ENCODE assay signal across 1 cellular context in the genomic region with DNA sequence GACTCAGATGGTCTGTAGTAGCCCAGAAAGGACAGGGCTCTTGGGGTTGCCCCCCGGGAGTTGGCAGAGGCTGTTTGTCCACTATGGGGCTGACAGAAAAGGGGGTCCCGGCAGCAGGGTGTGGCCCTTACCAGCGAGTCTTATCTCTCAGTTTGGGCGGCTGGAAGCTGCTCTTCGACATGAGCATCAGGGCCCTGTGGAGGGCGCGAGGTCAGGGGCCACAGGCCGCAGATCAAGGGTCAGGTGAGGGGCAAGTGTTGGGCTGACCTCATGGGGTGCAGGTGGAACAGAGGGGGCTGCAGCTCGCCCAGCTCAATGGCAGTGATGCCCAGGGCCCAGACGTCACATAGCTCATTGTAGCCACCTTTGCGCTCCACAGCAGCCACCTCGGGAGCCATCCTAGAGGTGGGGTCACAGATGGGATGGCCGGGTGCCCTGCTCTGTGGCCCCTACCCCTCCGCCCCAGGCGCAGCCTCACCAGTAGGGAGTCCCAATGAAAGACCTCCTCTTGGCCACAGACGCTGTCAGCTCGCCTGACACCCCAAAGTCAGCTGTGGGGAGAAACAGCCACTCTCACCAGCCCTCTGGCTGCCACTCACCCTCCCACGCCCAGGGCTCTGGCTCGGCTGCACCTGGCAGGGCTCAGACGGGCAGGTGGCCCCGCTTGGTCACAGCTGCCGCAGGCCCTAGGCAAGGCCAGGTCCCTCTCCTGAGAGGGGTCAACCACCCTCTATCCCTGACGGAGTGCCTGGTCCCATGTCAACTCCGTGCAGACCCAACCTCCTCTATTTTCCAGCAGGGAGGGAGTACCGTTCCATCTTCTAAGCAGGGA.
A peak's percentile ranks its signal among the peaks of the same experiment; 100 is the strongest.
TF ChIP-seq lines count a peak whose summit lies in the region.

No MANE protein-coding gene starts in this region.

TF ChIP-seq in GM12878, 131 proteins besides CTCF, POLR2A, EP300 and RAD21:
- TF ChIP-seq POLR2AphosphoS5 (IDR thresholded peaks at IDR 0.05; ENCODE audit: low read length) (0 out of 2 replicates have a peak, but pooled peaks have one; percentile 22), NRF1 (conservative IDR thresholded peaks at IDR 0.05; ENCODE audit: low read depth, low read length) (no peak), PML (IDR thresholded peaks at IDR 0.05; ENCODE audit: low read length) (no peak), TCF3 (IDR thresholded peaks at IDR 0.05; ENCODE audit: borderline replicate concordance, insufficient read depth, low read depth, low read length) (peak; percentile 79; the same call in 1 of the 2 replicates), TCF12 (IDR thresholded peaks at IDR 0.05; ENCODE audit: low read depth, low read length) (peak; percentile 90; the same call in 1 of the 2 replicates), NR2F1 (conservative IDR thresholded peaks at IDR 0.05) (0 out of 2 replicates have a peak, but pooled peaks have one; percentile 35), EGR1 (IDR thresholded peaks at IDR 0.05; ENCODE audit: borderline replicate concordance in 1 of 2, low read depth in 2 of 2, low read length in 2 of 2) (peak in 1 of 2 experiments; percentile 26; a peak in 1 of 3 replicates), NR2C1 (IDR thresholded peaks at IDR 0.05) (0 out of 2 replicates have a peak, but pooled peaks have one; percentile 21)
- TF ChIP-seq, protein P1, sequence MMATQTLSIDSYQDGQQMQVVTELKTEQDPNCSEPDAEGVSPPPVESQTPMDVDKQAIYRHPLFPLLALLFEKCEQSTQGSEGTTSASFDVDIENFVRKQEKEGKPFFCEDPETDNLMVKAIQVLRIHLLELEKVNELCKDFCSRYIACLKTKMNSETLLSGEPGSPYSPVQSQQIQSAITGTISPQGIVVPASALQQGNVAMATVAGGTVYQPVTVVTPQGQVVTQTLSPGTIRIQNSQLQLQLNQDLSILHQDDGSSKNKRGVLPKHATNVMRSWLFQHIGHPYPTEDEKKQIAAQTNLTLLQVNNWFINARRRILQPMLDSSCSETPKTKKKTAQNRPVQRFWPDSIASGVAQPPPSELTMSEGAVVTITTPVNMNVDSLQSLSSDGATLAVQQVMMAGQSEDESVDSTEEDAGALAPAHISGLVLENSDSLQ (IDR thresholded peaks at IDR 0.05): peak; percentile 93
- TF ChIP-seq, protein P2, sequence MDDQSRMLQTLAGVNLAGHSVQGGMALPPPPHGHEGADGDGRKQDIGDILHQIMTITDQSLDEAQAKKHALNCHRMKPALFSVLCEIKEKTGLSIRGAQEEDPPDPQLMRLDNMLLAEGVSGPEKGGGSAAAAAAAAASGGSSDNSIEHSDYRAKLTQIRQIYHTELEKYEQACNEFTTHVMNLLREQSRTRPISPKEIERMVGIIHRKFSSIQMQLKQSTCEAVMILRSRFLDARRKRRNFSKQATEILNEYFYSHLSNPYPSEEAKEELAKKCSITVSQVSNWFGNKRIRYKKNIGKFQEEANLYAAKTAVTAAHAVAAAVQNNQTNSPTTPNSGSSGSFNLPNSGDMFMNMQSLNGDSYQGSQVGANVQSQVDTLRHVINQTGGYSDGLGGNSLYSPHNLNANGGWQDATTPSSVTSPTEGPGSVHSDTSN (IDR thresholded peaks at IDR 0.05; ENCODE audit: insufficient replicate concordance, low read depth, low read length): peak; percentile 82
- TF ChIP-seq, protein P3, sequence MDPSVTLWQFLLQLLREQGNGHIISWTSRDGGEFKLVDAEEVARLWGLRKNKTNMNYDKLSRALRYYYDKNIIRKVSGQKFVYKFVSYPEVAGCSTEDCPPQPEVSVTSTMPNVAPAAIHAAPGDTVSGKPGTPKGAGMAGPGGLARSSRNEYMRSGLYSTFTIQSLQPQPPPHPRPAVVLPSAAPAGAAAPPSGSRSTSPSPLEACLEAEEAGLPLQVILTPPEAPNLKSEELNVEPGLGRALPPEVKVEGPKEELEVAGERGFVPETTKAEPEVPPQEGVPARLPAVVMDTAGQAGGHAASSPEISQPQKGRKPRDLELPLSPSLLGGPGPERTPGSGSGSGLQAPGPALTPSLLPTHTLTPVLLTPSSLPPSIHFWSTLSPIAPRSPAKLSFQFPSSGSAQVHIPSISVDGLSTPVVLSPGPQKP (IDR thresholded peaks at IDR 0.05; ENCODE audit: low read depth, low read length): no peak
